In the genomic region with DNA sequence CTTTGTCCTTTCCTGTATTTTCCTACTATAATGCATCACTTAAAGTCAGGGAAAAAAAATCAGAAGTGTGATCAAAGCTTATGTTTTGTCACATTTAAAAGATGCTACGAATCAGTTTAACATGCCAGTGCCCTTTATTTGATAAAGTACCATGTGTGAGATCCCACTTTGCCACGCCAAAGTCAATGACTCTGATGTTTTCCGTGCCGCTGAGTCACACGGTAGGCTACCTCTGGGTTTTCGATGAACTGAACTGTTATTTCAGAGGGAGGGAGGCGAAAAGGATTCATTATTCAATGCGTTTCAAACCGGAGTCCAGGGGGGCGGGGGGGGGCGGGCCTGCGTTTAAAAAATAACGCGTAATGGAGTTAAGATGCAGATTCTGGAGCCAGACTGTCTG, we compare ENCODE assay signal across 10 cellular contexts.
DNase-seq lines count a peak whose midpoint lies in the region; ATAC-seq, FAIRE-seq and TF ChIP-seq lines count a peak whose summit lies in the region.
"Had no signal": no experiment of that assay in that cellular context is flagged by ENCODE, and none has a peak within 500 bp of the region (broad histone marks: within the 10 kb centered on the region; RNA-seq: fewer than 3 reads in every experiment).

No MANE protein-coding gene starts in this region.

- peak overlapping the region; percentile 86 for H3K4me3 Mint-ChIP-seq in stimulated activated memory B cell treated with anti-CD40 and anti-IgM and Interleukin-4, amounts not matched to agents 10 μg/mL and 1 μg/mL and 100 μg/mL, for 72 hours

- DNase-seq in NCI-H345 treated with DMSO at 0.1 percent for 48 hours (lab: John Stamatoyannopoulos, UW; ENCODE audit: unreplicated experiment) (peak; percentile 8), NCI-H345 (lab: John Stamatoyannopoulos, UW) (no peak), right cardiac atrium (no peak), HTR-8/SVneo (ENCODE audit: insufficient read length, low spot score) (no peak)

- H3K4me3 ChIP-seq in WI38 (ENCODE audit: low read depth, low read length) (peak overlapping the region; percentile 58), right cardiac atrium (ENCODE audit: low read length) (peak overlapping the region; percentile 29)

- no peak for TF ChIP-seq CTCF in WI38 (IDR thresholded peaks at IDR 0.05; ENCODE audit: low read depth, low read length)

- ATAC-seq in right cardiac atrium, result peak; percentile 7 to 32
- no peak for ATAC-seq in stimulated activated memory B cell treated with anti-CD40 and anti-IgM and Interleukin-4, amounts not matched to agents 10 μg/mL and 1 μg/mL and 100 μg/mL, for 72 hours
- ATAC-seq in GM18519 (IDR thresholded peaks at IDR 0.05; ENCODE audit: low FRiP score, unreplicated experiment), result no peak
- ATAC-seq in HG02884 (IDR thresholded peaks at IDR 0.05; ENCODE audit: unreplicated experiment), result no peak

- H3K4me1 Mint-ChIP-seq in stimulated activated memory B cell treated with anti-CD40 and anti-IgM and Interleukin-4, amounts not matched to agents 10 μg/mL and 1 μg/mL and 100 μg/mL, for 72 hours, result peaks cover 30% of the 10 kb centered on the region

- H3K36me3 Mint-ChIP-seq in stimulated activated memory B cell treated with anti-CD40 and anti-IgM and Interleukin-4, amounts not matched to agents 10 μg/mL and 1 μg/mL and 100 μg/mL, for 72 hours, result no peaks in the 10 kb centered on the region

- no peaks in the 10 kb centered on the region for H3K9me3 Mint-ChIP-seq in stimulated activated memory B cell treated with anti-CD40 and anti-IgM and Interleukin-4, amounts not matched to agents 10 μg/mL and 1 μg/mL and 100 μg/mL, for 72 hours

- H3K27ac ChIP-seq in right cardiac atrium (ENCODE audit: low read length), result no peak overlapping the region
- H3K27ac ChIP-seq: C4-2B had no signal

- no peaks in the 10 kb centered on the region for H3K27me3 ChIP-seq in right cardiac atrium (ENCODE audit: control insufficient read depth, insufficient read depth)

- H3K9me3 ChIP-seq in right cardiac atrium (ENCODE audit: control insufficient read depth, low read length), result no peaks in the 10 kb centered on the region

- 7% methylated on average over 14 of the region's 14 CpGs for WGBS in right cardiac atrium

- FAIRE-seq in HTR-8/SVneo (lab: Jason Lieb, UNC), result no peak
- FAIRE-seq: islet of Langerhans had no signal

- intact Hi-C loops in right cardiac atrium (cut with DNase I), result no loop called here

- H3K27me3 Mint-ChIP-seq in stimulated activated memory B cell treated with anti-CD40 and anti-IgM and Interleukin-4, amounts not matched to agents 10 μg/mL and 1 μg/mL and 100 μg/mL, for 72 hours, result peaks cover 12% of the 10 kb centered on the region

- peak overlapping the region; percentile 84 for H3K27ac Mint-ChIP-seq in stimulated activated memory B cell treated with anti-CD40 and anti-IgM and Interleukin-4, amounts not matched to agents 10 μg/mL and 1 μg/mL and 100 μg/mL, for 72 hours

- H3K4me1 ChIP-seq in right cardiac atrium (ENCODE audit: control insufficient read depth, insufficient read depth, low read length), result no peaks in the 10 kb centered on the region

Comparison
In these comparisons a context has a peak if more than half of its experiments do, and no peak if none do; other contexts are left out.
1. ATAC-seq: peak in right cardiac atrium (2 of 2); none in stimulated activated memory B cell treated with anti-CD40 and anti-IgM and Interleukin-4, amounts not matched to agents 10 μg/mL and 1 μg/mL and 100 μg/mL, for 72 hours (single experiment), GM18519 (single experiment) and HG02884 (single experiment).